8 cellular contexts compared by ENCODE assay signal in genomic region chr9:120929392-120929791, GRCh38. TPM values are rescaled to one million over a fixed set of nuclear protein-coding genes. Genes with fewer than 3 reads are reported as not detected.
DNase-seq lines count a peak whose midpoint lies in the region; ATAC-seq and TF ChIP-seq lines count a peak whose summit lies in the region.

No MANE protein-coding gene starts in this region.

- peak overlapping the region; percentile 72 for H3K9ac ChIP-seq in GM23248
- H3K9ac ChIP-seq in skeletal muscle tissue (ENCODE audit: low read depth in 1 of 3, low read length in 3 of 3), result peak overlapping the region; percentile 80 to 89 (median 83)

- POLR2A ChIA-PET in activated CD4-positive, alpha-beta memory T cell treated with anti-CD3 and anti-CD28 coated beads for 36 hours (lab: Charles Lee), result interaction anchor here (0.8 to 11.5 kb wide), 12 partner anchors 7 to 145 kb away, joined by 3 to 237 read pairs (median 6); no protein-coding TSS in a partner anchor

- in situ Hi-C loops in GM23248 (cut with MboI), result no loop called here

- H3K36me3 ChIP-seq in GM23248 (ENCODE audit: low read depth) (no peaks in the 10 kb centered on the region), hepatocyte (replicated peaks; ENCODE audit: insufficient read depth, low read depth) (no peaks in the 10 kb centered on the region), skeletal muscle tissue (ENCODE audit: control insufficient read depth in 3 of 3, insufficient read depth in 3 of 3, low read length in 3 of 3) (no peaks in the 10 kb centered on the region)

- H3K27me3 ChIP-seq in GM23248 (replicated peaks; ENCODE audit: insufficient read depth), result no peaks in the 10 kb centered on the region
- no peaks in the 10 kb centered on the region for H3K27me3 ChIP-seq in hepatocyte
- no peaks in the 10 kb centered on the region for H3K27me3 ChIP-seq in skeletal muscle tissue (ENCODE audit: control insufficient read depth in 3 of 3, insufficient read depth in 3 of 3, low read length in 3 of 3)

- no peaks in the 10 kb centered on the region for H3K9me3 ChIP-seq in GM23248 (ENCODE audit: low read depth)
- H3K9me3 ChIP-seq in hepatocyte (ENCODE audit: low read depth), result no peaks in the 10 kb centered on the region
- H3K9me3 ChIP-seq in skeletal muscle tissue (ENCODE audit: control insufficient read depth in 3 of 3, low read length in 3 of 3), result no peaks in the 10 kb centered on the region

- H3K9me2 ChIP-seq in GM23248 (ENCODE audit: insufficient read depth) (no peaks in the 10 kb centered on the region), hepatocyte (replicated peaks; ENCODE audit: insufficient read depth) (no peaks in the 10 kb centered on the region)

- peaks cover 30% of the 10 kb centered on the region for H3K4me1 ChIP-seq in GM23248 (ENCODE audit: insufficient read depth)
- H3K4me1 ChIP-seq in hepatocyte (ENCODE audit: insufficient read depth), result peaks cover 19% of the 10 kb centered on the region
- peaks cover 18 to 25% (median 20%) of the 10 kb centered on the region in 3 donors for H3K4me1 ChIP-seq in skeletal muscle tissue (ENCODE audit: control insufficient read depth in 3 of 3, insufficient read depth in 3 of 3, low read length in 3 of 3)

- no peak for ATAC-seq in HG02884 (IDR thresholded peaks at IDR 0.05; ENCODE audit: unreplicated experiment)
- ATAC-seq in HG03432 (IDR thresholded peaks at IDR 0.05; ENCODE audit: unreplicated experiment), result no peak

- no peak for TF ChIP-seq CTCF in hepatocyte (IDR thresholded peaks at IDR 0.05; ENCODE audit: poor library complexity)

- H3K79me2 ChIP-seq in GM23248 (ENCODE audit: insufficient read depth), result no peaks in the 10 kb centered on the region
- no peaks in the 10 kb centered on the region for H3K79me2 ChIP-seq in hepatocyte

- H3K4me2 ChIP-seq in GM23248 (ENCODE audit: unreplicated experiment) (peak overlapping the region; percentile 74), hepatocyte (peak overlapping the region; percentile 93)

- H3F3A ChIP-seq in GM23248 (ENCODE audit: insufficient read depth), result peaks cover 25% of the 10 kb centered on the region

- H3K36me3 Mint-ChIP-seq in activated CD4-positive, alpha-beta memory T cell treated with anti-CD3 and anti-CD28 coated beads for 36 hours, result peaks cover 18% of the 10 kb centered on the region

- H3K27ac ChIP-seq in GM23248, result no peak overlapping the region
- H3K27ac ChIP-seq in hepatocyte, result peak overlapping the region; percentile 81
- H3K27ac ChIP-seq in skeletal muscle tissue (ENCODE audit: low read depth, low read length), result peak overlapping the region; percentile 73

- no peaks in the 10 kb centered on the region for H4K20me1 ChIP-seq in GM23248 (ENCODE audit: insufficient read depth)
- H4K20me1 ChIP-seq in hepatocyte (ENCODE audit: insufficient read depth, poor library complexity, severe bottlenecking), result no peaks in the 10 kb centered on the region

- no peaks in the 10 kb centered on the region for H3K27me3 Mint-ChIP-seq in activated CD4-positive, alpha-beta memory T cell treated with anti-CD3 and anti-CD28 coated beads for 36 hours

- CTCF ChIA-PET in activated CD4-positive, alpha-beta memory T cell treated with anti-CD3 and anti-CD28 coated beads for 36 hours (lab: Charles Lee), result interaction anchor here (0.7 to 1.9 kb wide), 6 partner anchors 9 to 173 kb away, joined by 3 to 5 read pairs (median 4); no protein-coding TSS in a partner anchor

- peaks cover 2% of the 10 kb centered on the region for H3K9me3 Mint-ChIP-seq in activated CD4-positive, alpha-beta memory T cell treated with anti-CD3 and anti-CD28 coated beads for 36 hours

- DNase-seq in GM23248, result no peak
- no peak for DNase-seq in activated CD4-positive, alpha-beta memory T cell treated with anti-CD3 and anti-CD28 coated beads for 36 hours
- no peak for DNase-seq in hepatocyte (ENCODE audit: low spot score)
- no peak for DNase-seq in activated CD4-positive, alpha-beta T cell treated with anti-CD3 and anti-CD28 coated beads, Interleukin-2, amount 50 U/mL, for 48 hours
- no peak for DNase-seq in NCI-H2196 treated with DMSO at 0.1 percent for 48 hours (lab: John Stamatoyannopoulos, UW; ENCODE audit: unreplicated experiment)

- H3K4me3 ChIP-seq in GM23248 (peak overlapping the region; percentile 77), hepatocyte (peak overlapping the region; percentile 53), skeletal muscle tissue (ENCODE audit: low read length in 3 of 3) (peak overlapping the region; percentile 71 to 80 (median 74))

- peak overlapping the region; percentile 80 for H3K4me3 Mint-ChIP-seq in activated CD4-positive, alpha-beta memory T cell treated with anti-CD3 and anti-CD28 coated beads for 36 hours

- H3K4me1 Mint-ChIP-seq in activated CD4-positive, alpha-beta memory T cell treated with anti-CD3 and anti-CD28 coated beads for 36 hours (ENCODE audit: low read depth), result peaks cover 71% of the 10 kb centered on the region

- H2AFZ ChIP-seq in GM23248, result peak overlapping the region; percentile 95
- H2AFZ ChIP-seq in hepatocyte, result peak overlapping the region; percentile 76

- peak overlapping the region; percentile 99 for H3K27ac Mint-ChIP-seq in activated CD4-positive, alpha-beta memory T cell treated with anti-CD3 and anti-CD28 coated beads for 36 hours

- 42 to 45% methylated on average over 10 of the region's 10 CpGs for WGBS in GM23248 (ENCODE audit: low coverage in 1 of 2, low lambda C conversion rate in 2 of 2, missing lambda C conversion rate in 2 of 2), 2 experiments
- WGBS in hepatocyte (ENCODE audit: low lambda C conversion rate, missing lambda C conversion rate), result 74% methylated on average over 10 of the region's 10 CpGs

- intact Hi-C loops in activated CD4-positive, alpha-beta memory T cell treated with anti-CD3 and anti-CD28 coated beads for 36 hours (cut with micrococcal nuclease), result loop anchor here (5.0 to 10.0 kb wide), 2 partner anchors 273 to 425 kb away; partner anchors contain the start of gene RAB14

RNA-seq across cellular contexts. Expression of gene TRAF1, which starts 2.8 kb away (rescaled TPM):
- 0.38 and 0.54 TPM in 2 replicates for total RNA-seq in GM23248 (2014; rRNA removed; shearing (Covaris generic))
- polyA plus RNA-seq in GM23248 (2016; fragmentation: Nextera tagmentation; extraction: Ambion mirVana) (0.54 and 0.75 TPM in 2 replicates), hepatocyte (2.2 and 3.3 TPM in 2 replicates)
- total RNA-seq in activated CD4-positive, alpha-beta memory T cell treated with anti-CD3 and anti-CD28 coated beads for 36 hours, result 100 to 1,000 TPM; 124 TPM
- total RNA-seq in hepatocyte (4.0 and 5.4 TPM in 2 replicates), skeletal muscle tissue (2.1 TPM)

RNA-seq across cellular contexts. Expression of gene PHF19, which starts 52.4 kb away (rescaled TPM):
- total RNA-seq in GM23248 (2014; rRNA removed; shearing (Covaris generic)), result 16.7 and 28.2 TPM in 2 replicates
- polyA plus RNA-seq in GM23248 (2016; fragmentation: Nextera tagmentation; extraction: Ambion mirVana) (15.1 and 17.1 TPM in 2 replicates), hepatocyte (25.4 and 30.9 TPM in 2 replicates)
- 100 to 1,000 TPM; 183 to 189 TPM for total RNA-seq in activated CD4-positive, alpha-beta memory T cell treated with anti-CD3 and anti-CD28 coated beads for 36 hours
- total RNA-seq in hepatocyte (33.7 and 34.8 TPM in 2 replicates), skeletal muscle tissue (14.1 TPM)

Comparison
In these comparisons a context has a peak if more than half of its experiments do, and no peak if none do; other contexts are left out.
1. RNA of gene TRAF1, which starts 2.8 kb away (total RNA-seq): 124 TPM in activated CD4-positive, alpha-beta memory T cell treated with anti-CD3 and anti-CD28 coated beads for 36 hours; 4.0 to 5.4 TPM in hepatocyte, 2.1 TPM in skeletal muscle tissue (single experiment) and 0.38 to 0.54 TPM in GM23248; every median in the first group is over 10 times any median in the second.
2. Peak in every context shown above with its lines, with median percentiles within 50 percentile points of each other: H3K4me3 ChIP-seq.